ENCODE assay signal across 12 cellular contexts in the genomic region with DNA sequence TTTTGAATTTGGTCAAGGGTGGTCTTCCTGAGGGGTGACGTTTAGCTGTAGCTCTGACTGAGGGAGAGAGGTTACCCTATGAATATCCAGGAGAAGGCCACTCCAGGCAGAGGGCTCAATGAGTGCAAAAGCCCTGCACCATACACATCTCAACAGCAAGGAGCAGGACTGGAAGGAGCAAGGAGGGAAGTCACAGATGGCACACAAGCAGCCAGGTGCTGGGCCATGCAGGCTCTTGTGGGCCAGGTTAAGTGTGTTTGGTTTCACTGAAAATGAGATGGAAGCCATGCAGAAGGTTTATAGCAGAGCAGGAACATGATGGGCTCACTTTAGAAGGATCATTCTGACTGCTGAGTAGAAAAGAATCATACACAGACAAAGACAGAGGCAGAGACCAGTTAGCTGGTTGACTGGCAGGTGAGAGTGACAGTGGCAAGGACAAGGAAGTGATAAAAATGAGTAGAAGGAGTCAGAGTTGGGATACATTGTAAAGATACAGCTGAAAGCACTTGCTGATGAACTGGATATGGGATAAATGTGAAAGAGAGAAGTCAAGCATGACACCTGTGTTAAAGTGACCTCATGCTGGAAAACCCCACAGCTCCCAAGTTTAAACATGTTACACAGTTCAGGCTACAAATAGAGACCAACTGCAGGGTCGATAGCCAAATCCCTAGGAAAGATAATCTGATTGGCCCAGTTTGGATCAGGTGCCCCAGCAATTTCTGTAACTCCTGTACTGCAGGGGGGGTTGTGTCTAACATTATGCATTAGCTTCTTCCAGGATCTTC.
DNase-seq lines count a peak whose midpoint lies in the region; ATAC-seq and TF ChIP-seq lines count a peak whose summit lies in the region.
"Had no signal": no experiment of that assay in that cellular context is flagged by ENCODE, and none has a peak within 500 bp of the region (broad histone marks: within the 10 kb centered on the region; RNA-seq: fewer than 3 reads in every experiment).

No MANE protein-coding gene starts in this region.

- peaks cover 5% of the 10 kb centered on the region for H3K27me3 Mint-ChIP-seq in neural progenitor cell (ENCODE audit: insufficient read depth, low read depth)
- H3K27me3 Mint-ChIP-seq: activated naive CD8-positive, alpha-beta T cell treated with anti-CD3 and anti-CD28 coated beads, Interleukin-2, amount 10 ng/mL, durations not matched to agents 7 days and 5 days had no signal

- no peaks in the 10 kb centered on the region for H3K79me2 ChIP-seq in neural progenitor cell (ENCODE audit: low read depth)

- TF ChIP-seq CTCF in neural progenitor cell (IDR thresholded peaks at IDR 0.05) (no peak), BE2C (IDR thresholded peaks at IDR 0.05; ENCODE audit: low read depth, low read length) (no peak), foreskin fibroblast (IDR thresholded peaks at IDR 0.05; ENCODE audit: low read depth, low read length) (no peak)

- H2AFZ ChIP-seq in neural progenitor cell (replicated peaks), result no peak overlapping the region

- H3K36me3 ChIP-seq in neural progenitor cell (no peaks in the 10 kb centered on the region), BE2C (no peaks in the 10 kb centered on the region)
- H3K36me3 ChIP-seq: left lung had no signal

- H3K4me2 ChIP-seq in neural progenitor cell, result no peak overlapping the region

- no peaks in the 10 kb centered on the region for H3K36me3 Mint-ChIP-seq in neural progenitor cell
- H3K36me3 Mint-ChIP-seq: activated naive CD8-positive, alpha-beta T cell treated with anti-CD3 and anti-CD28 coated beads, Interleukin-2, amount 10 ng/mL, durations not matched to agents 7 days and 5 days had no signal

- no peak overlapping the region for H3K27ac ChIP-seq in neural progenitor cell
- H3K27ac ChIP-seq: left lung had no signal

- peaks cover under 1% of the 10 kb centered on the region for H3K9me3 Mint-ChIP-seq in neural progenitor cell

- H3K27me3 ChIP-seq in neural progenitor cell, result no peaks in the 10 kb centered on the region
- H3K27me3 ChIP-seq in BE2C, result no peaks in the 10 kb centered on the region
- H3K27me3 ChIP-seq: left lung had no signal

- peak overlapping the region; percentile 10 for H3K27ac Mint-ChIP-seq in neural progenitor cell
- H3K27ac Mint-ChIP-seq: activated naive CD8-positive, alpha-beta T cell treated with anti-CD3 and anti-CD28 coated beads, Interleukin-2, amount 10 ng/mL, durations not matched to agents 7 days and 5 days had no signal

- peak; percentile 59 for ATAC-seq in GM19035 (IDR thresholded peaks at IDR 0.05; ENCODE audit: unreplicated experiment)
- peak; percentile 52 for ATAC-seq in HG02798 (IDR thresholded peaks at IDR 0.05; ENCODE audit: poor library complexity, unreplicated experiment)
- ATAC-seq: left lung; stimulated activated naive CD8-positive, alpha-beta T cell treated with anti-CD3 and anti-CD28 coated beads, Interleukin-15, Interleukin-2, amounts not matched to agents 100 U/mL and 50 U/mL, for 24 hours had no signal

- peak; percentile 69 for DNase-seq in NCI-H2107 (lab: John Stamatoyannopoulos, UW)
- DNase-seq in neural progenitor cell (ENCODE audit: low spot score), result no peak
- no peak for DNase-seq in BE2C
- DNase-seq in foreskin fibroblast, result no peak
- DNase-seq in effector CD8-positive, alpha-beta T cell (lab: John Stamatoyannopoulos, UW), result no peak
- DNase-seq: activated naive CD8-positive, alpha-beta T cell treated with anti-CD3 and anti-CD28 coated beads, Interleukin-2, amount 10 ng/mL, durations not matched to agents 7 days and 5 days; left lung; NCI-H446 treated with DMSO at 0.1 percent for 48 hours; stimulated activated naive CD8-positive, alpha-beta T cell treated with anti-CD3 and anti-CD28 coated beads, Interleukin-15, Interleukin-2, amounts not matched to agents 100 U/mL and 50 U/mL, for 24 hours; T-helper 9 cell had no signal

- no peak overlapping the region for H3K4me3 ChIP-seq in neural progenitor cell
- no peak overlapping the region for H3K4me3 ChIP-seq in BE2C (ENCODE audit: low read depth, low read length)
- H3K4me3 ChIP-seq in foreskin fibroblast (ENCODE audit: low read depth in 1 of 2, low read length in 2 of 2), result no peak overlapping the region
- H3K4me3 ChIP-seq: left lung had no signal

- H3K4me1 ChIP-seq in neural progenitor cell (no peaks in the 10 kb centered on the region), BE2C (no peaks in the 10 kb centered on the region)
- H3K4me1 ChIP-seq: left lung had no signal

- peaks cover 19% of the 10 kb centered on the region for H3K4me1 Mint-ChIP-seq in neural progenitor cell
- H3K4me1 Mint-ChIP-seq: activated naive CD8-positive, alpha-beta T cell treated with anti-CD3 and anti-CD28 coated beads, Interleukin-2, amount 10 ng/mL, durations not matched to agents 7 days and 5 days had no signal

- H3K4me3 Mint-ChIP-seq in neural progenitor cell, result no peak overlapping the region
- H3K4me3 Mint-ChIP-seq: activated naive CD8-positive, alpha-beta T cell treated with anti-CD3 and anti-CD28 coated beads, Interleukin-2, amount 10 ng/mL, durations not matched to agents 7 days and 5 days had no signal

- no peaks in the 10 kb centered on the region for H3K9me3 ChIP-seq in neural progenitor cell (ENCODE audit: low read depth)
- no peaks in the 10 kb centered on the region for H3K9me3 ChIP-seq in BE2C

- H3K9ac ChIP-seq in neural progenitor cell, result no peak overlapping the region

- no peaks in the 10 kb centered on the region for H4K20me1 ChIP-seq in neural progenitor cell (ENCODE audit: low read depth)

- no peaks in the 10 kb centered on the region for H3F3A ChIP-seq in neural progenitor cell (ENCODE audit: low read depth)
